Comparison of ENCODE assay signal across 28 cellular contexts in genomic region chr11:24372491-24372890, GRCh38.
"Had no signal": no experiment of that assay in that cellular context is flagged by ENCODE, and none has a peak within 500 bp of the region (broad histone marks: within the 10 kb centered on the region; RNA-seq: fewer than 3 reads in every experiment).

No MANE protein-coding gene starts in this region.

- H3K36me3 ChIP-seq: stomach, suprapubic skin, thoracic aorta, thyroid gland, tibial artery, tibial nerve, transverse colon, upper lobe of left lung, upper lobe of right lung, uterus, vagina had no signal

- H3K9me3 ChIP-seq: stomach, suprapubic skin, testis, thoracic aorta, thyroid gland, tibial artery, tibial nerve, transverse colon, upper lobe of left lung, upper lobe of right lung, uterus, vagina had no signal

- H3K27me3 Mint-ChIP-seq: stimulated activated memory B cell treated with anti-CD40 and anti-IgM and Interleukin-4, amounts not matched to agents 10 μg/mL and 1 μg/mL and 100 μg/mL, for 72 hours; stimulated activated naive B cell treated with anti-CD40 and anti-IgM and Interleukin-4, amounts not matched to agents 10 μg/mL and 1 μg/mL and 100 μg/mL, for 72 hours; stimulated activated naive CD8-positive, alpha-beta T cell treated with anti-CD3 and anti-CD28 coated beads, Interleukin-15, amount 100 ng/mL, for 72 hours; stimulated activated naive CD8-positive, alpha-beta T cell treated with anti-CD3 and anti-CD28 coated beads, Interleukin-15, Interleukin-2, amounts not matched to agents 100 ng/mL and 50 ng/mL, for 24 hours; type B pancreatic cell had no signal

- H3K27ac ChIP-seq: stomach, suprapubic skin, testis, thoracic aorta, thyroid gland, tibial artery, tibial nerve, transverse colon, upper lobe of left lung, upper lobe of right lung, uterus, vagina had no signal

- DNase-seq: stimulated activated CD4-positive, alpha-beta T cell treated with anti-CD3 and anti-CD28 coated beads, Interleukin-2, amount 100 ng/mL, for 48 hours; stimulated activated CD4-positive, alpha-beta T cell treated with anti-CD3 and anti-CD28 coated beads, Interleukin-4, amount 100 ng/mL, for 1 hour; stimulated activated CD4-positive, alpha-beta T cell treated with anti-CD3 and anti-CD28 coated beads, Interleukin-4, amount 100 ng/mL, for 24 hours; stimulated activated CD4-positive, alpha-beta T cell treated with anti-CD3 and anti-CD28 coated beads, Interleukin-4, amount 100 ng/mL, for 4 hours; stimulated activated CD8-positive, alpha-beta memory T cell treated with anti-CD3 and anti-CD28 coated beads, Interleukin-4, amount 100 ng/mL, for 48 hours; stimulated activated naive B cell treated with anti-CD40 and anti-IgM and Interleukin-4, amounts not matched to agents 10 μg/mL and 1 μg/mL and 100 μg/mL, for 72 hours; stimulated activated naive CD4-positive, alpha-beta T cell; stimulated activated naive CD4-positive, alpha-beta T cell treated with Interleukin-2 at 50 U/mL for 16 hours; stimulated activated naive CD8-positive, alpha-beta T cell treated with anti-CD3 and anti-CD28 coated beads, Interleukin-15, amount 100 ng/mL, for 72 hours; stimulated activated naive CD8-positive, alpha-beta T cell treated with anti-CD3 and anti-CD28 coated beads, Interleukin-15, Interleukin-2, amounts not matched to agents 100 U/mL and 50 U/mL, for 24 hours; stomach; substantia nigra; testis; thyroid gland; tibial artery; transverse colon; trophoblast cell; upper lobe of left lung; upper lobe of right lung; uterus had no signal

- H3K4me1 Mint-ChIP-seq: stimulated activated effector memory CD8-positive, alpha-beta T cell treated with anti-CD3 and anti-CD28 coated beads, Interleukin-12 subunit alpha, Interleukin-12 subunit beta, amount 100 ng/mL, for 72 hours; stimulated activated memory B cell treated with anti-CD40 and anti-IgM and Interleukin-4, amounts not matched to agents 10 μg/mL and 1 μg/mL and 100 μg/mL, for 72 hours; stimulated activated naive B cell treated with anti-CD40 and anti-IgM and Interleukin-4, amounts not matched to agents 10 μg/mL and 1 μg/mL and 100 μg/mL, for 72 hours; stimulated activated naive CD8-positive, alpha-beta T cell treated with anti-CD3 and anti-CD28 coated beads, Interleukin-15, amount 100 ng/mL, for 72 hours had no signal

- H3K4me3 ChIP-seq: stomach, suprapubic skin, testis, thoracic aorta, thyroid gland, tibial artery, tibial nerve, transverse colon, upper lobe of left lung, upper lobe of right lung, uterus, vagina had no signal

- H3K27me3 ChIP-seq: stomach, suprapubic skin, testis, thyroid gland, tibial artery, tibial nerve, transverse colon, upper lobe of left lung, upper lobe of right lung, uterus, vagina had no signal

- H3K4me1 ChIP-seq: stomach, suprapubic skin, testis, thyroid gland, tibial artery, tibial nerve, transverse colon, upper lobe of left lung, upper lobe of right lung, uterus, vagina had no signal

- H3K36me3 Mint-ChIP-seq: stimulated activated effector memory CD8-positive, alpha-beta T cell treated with anti-CD3 and anti-CD28 coated beads, Interleukin-12 subunit alpha, Interleukin-12 subunit beta, amount 100 ng/mL, for 72 hours; stimulated activated memory B cell treated with anti-CD40 and anti-IgM and Interleukin-4, amounts not matched to agents 10 μg/mL and 1 μg/mL and 100 μg/mL, for 72 hours; stimulated activated naive B cell treated with anti-CD40 and anti-IgM and Interleukin-4, amounts not matched to agents 10 μg/mL and 1 μg/mL and 100 μg/mL, for 72 hours; type B pancreatic cell had no signal

- H3K4me3 Mint-ChIP-seq: stimulated activated effector memory CD8-positive, alpha-beta T cell treated with anti-CD3 and anti-CD28 coated beads, Interleukin-12 subunit alpha, Interleukin-12 subunit beta, amount 100 ng/mL, for 72 hours; stimulated activated memory B cell treated with anti-CD40 and anti-IgM and Interleukin-4, amounts not matched to agents 10 μg/mL and 1 μg/mL and 100 μg/mL, for 72 hours; stimulated activated naive B cell treated with anti-CD40 and anti-IgM and Interleukin-4, amounts not matched to agents 10 μg/mL and 1 μg/mL and 100 μg/mL, for 72 hours; stimulated activated naive CD8-positive, alpha-beta T cell treated with anti-CD3 and anti-CD28 coated beads, Interleukin-15, amount 100 ng/mL, for 72 hours; stimulated activated naive CD8-positive, alpha-beta T cell treated with anti-CD3 and anti-CD28 coated beads, Interleukin-15, Interleukin-2, amounts not matched to agents 100 ng/mL and 50 ng/mL, for 24 hours; type B pancreatic cell had no signal

- H3K9me3 Mint-ChIP-seq: type B pancreatic cell had no signal

- H3K27ac Mint-ChIP-seq: stimulated activated effector memory CD8-positive, alpha-beta T cell treated with anti-CD3 and anti-CD28 coated beads, Interleukin-12 subunit alpha, Interleukin-12 subunit beta, amount 100 ng/mL, for 72 hours; stimulated activated memory B cell treated with anti-CD40 and anti-IgM and Interleukin-4, amounts not matched to agents 10 μg/mL and 1 μg/mL and 100 μg/mL, for 72 hours; stimulated activated naive B cell treated with anti-CD40 and anti-IgM and Interleukin-4, amounts not matched to agents 10 μg/mL and 1 μg/mL and 100 μg/mL, for 72 hours; stimulated activated naive CD8-positive, alpha-beta T cell treated with anti-CD3 and anti-CD28 coated beads, Interleukin-15, amount 100 ng/mL, for 72 hours; stimulated activated naive CD8-positive, alpha-beta T cell treated with anti-CD3 and anti-CD28 coated beads, Interleukin-15, Interleukin-2, amounts not matched to agents 100 ng/mL and 50 ng/mL, for 24 hours; type B pancreatic cell had no signal
